ENCODE assay signal across 7 cellular contexts in the genomic region with DNA sequence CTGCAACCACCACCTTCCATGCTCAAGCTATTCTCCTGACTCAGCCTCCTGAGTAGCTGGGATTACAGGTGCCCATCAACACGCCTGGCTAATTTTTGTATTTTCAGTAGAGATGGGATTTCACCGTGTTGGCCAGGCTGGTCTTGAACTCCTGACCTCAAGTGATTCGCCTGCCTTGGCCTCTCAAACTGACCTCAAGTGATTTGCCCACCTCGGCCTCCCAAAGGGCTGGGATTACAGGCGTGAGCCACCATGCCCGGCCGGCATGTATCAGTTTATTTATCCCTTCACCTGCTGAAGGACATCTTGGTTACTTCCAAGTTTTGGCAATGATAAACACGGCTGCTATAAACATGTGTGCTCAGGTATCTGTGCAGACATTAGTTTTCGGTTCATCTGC.
DNase-seq lines count a peak whose midpoint lies in the region; ATAC-seq, FAIRE-seq and TF ChIP-seq lines count a peak whose summit lies in the region.
"Not testable (repeated sequence)": the region's sequence is repeated elsewhere in the genome, so short reads cannot be mapped to it uniquely, and the experiment has no call there.

No MANE protein-coding gene starts in this region.

- not testable (repeated sequence) for H3K4me3 ChIP-seq in BLaER1; endodermal cell (ENCODE audit: low read length); spleen
- H3K4me3 ChIP-seq in OCI-LY1 (ENCODE audit: low read depth, low read length, poor library complexity, severe bottlenecking): peak overlapping the region; percentile 19

- H3K36me3 Mint-ChIP-seq in endodermal cell (ENCODE audit: low read depth): not testable (repeated sequence)
- peaks cover 0 to 12% of the 10 kb centered on the region in 2 donors for H3K36me3 Mint-ChIP-seq in naive B cell

- not testable (repeated sequence) for H3K9me3 ChIP-seq in BLaER1; OCI-LY1 (ENCODE audit: low read length); endodermal cell (ENCODE audit: control insufficient read depth, low read length); spleen

- peak; percentile 47 for FAIRE-seq in GM12891 (lab: Jason Lieb, UNC)

- H3K27ac Mint-ChIP-seq in endodermal cell: not testable (repeated sequence)
- peak overlapping the region; percentile 91 to 99 (median 98) for H3K27ac Mint-ChIP-seq in naive B cell

- H3K4me1 ChIP-seq in BLaER1: peaks cover 55% of the 10 kb centered on the region
- H3K4me1 ChIP-seq in OCI-LY1 (ENCODE audit: insufficient read depth, low read length, severe bottlenecking): peaks cover 91% of the 10 kb centered on the region
- not testable (repeated sequence) for H3K4me1 ChIP-seq in endodermal cell (ENCODE audit: control insufficient read depth, insufficient read depth, low read length)
- peaks cover 9 to 72% (median 18%) of the 10 kb centered on the region in 6 donors for H3K4me1 ChIP-seq in spleen

- WGBS in endodermal cell (ENCODE audit: insufficient coverage in 1 of 2, insufficient read length in 1 of 2), 2 experiments: 81 to 86% methylated on average over 9 of the region's 9 CpGs
- WGBS in spleen, 5 donors: 84 to 90% (median 87%) methylated on average over 9 of the region's 9 CpGs

- H2AFZ ChIP-seq in OCI-LY1 (ENCODE audit: low read length): not testable (repeated sequence)

- not testable (repeated sequence) for H3F3A ChIP-seq in OCI-LY1 (ENCODE audit: insufficient read depth, low read length)

- not testable (repeated sequence) for H4K20me1 ChIP-seq in BLaER1; OCI-LY1 (ENCODE audit: insufficient read depth, low read length)

- H3K9ac ChIP-seq in BLaER1; endodermal cell (ENCODE audit: extremely low read depth, low read length, poor library complexity, severe bottlenecking): not testable (repeated sequence)
- peak overlapping the region; percentile 74 for H3K9ac ChIP-seq in OCI-LY1 (ENCODE audit: low read length)

- not testable (repeated sequence) for H3K27ac ChIP-seq in BLaER1; endodermal cell (ENCODE audit: low read depth, low read length)
- H3K27ac ChIP-seq in OCI-LY1 (ENCODE audit: low read depth, low read length, poor library complexity, severe bottlenecking): peak overlapping the region; percentile 99
- peak overlapping the region in 3 of 8 donors; percentile 34 to 78 (median 61) for H3K27ac ChIP-seq in spleen

- H3K79me2 ChIP-seq in OCI-LY1 (ENCODE audit: insufficient read depth, low read length): not testable (repeated sequence)

- H3K4me2 ChIP-seq in BLaER1: peak overlapping the region; percentile 83
- peak overlapping the region; percentile 50 for H3K4me2 ChIP-seq in OCI-LY1 (ENCODE audit: low read length)

- H3K9me3 Mint-ChIP-seq in endodermal cell, naive B cell: not testable (repeated sequence)

- H3K4me3 Mint-ChIP-seq in endodermal cell: not testable (repeated sequence)
- peak overlapping the region; percentile 9 to 86 (median 62) for H3K4me3 Mint-ChIP-seq in naive B cell

- ATAC-seq in naive B cell (ENCODE audit: low read depth in 2 of 2): not testable (repeated sequence)

- H3K36me3 ChIP-seq in BLaER1; OCI-LY1 (ENCODE audit: insufficient read depth, low read length); endodermal cell (ENCODE audit: control insufficient read depth, insufficient read depth, low read length); spleen: not testable (repeated sequence)

- intact Hi-C loops in spleen (cut with DNase I; ENCODE audit: low total_unique reads): not testable (repeated sequence)

- H3K9me2 ChIP-seq in OCI-LY1 (ENCODE audit: low read depth, low read length): not testable (repeated sequence)

- not testable (repeated sequence) for H3K27me3 ChIP-seq in BLaER1; OCI-LY1 (ENCODE audit: insufficient read depth, low read length); spleen (replicated peaks in 1 of 7)
- H3K27me3 ChIP-seq in endodermal cell (ENCODE audit: control insufficient read depth, insufficient read depth, low read length, poor library complexity, severe bottlenecking): peaks cover 23% of the 10 kb centered on the region

- H3K27me3 Mint-ChIP-seq in endodermal cell (ENCODE audit: insufficient read depth): peaks cover 23% of the 10 kb centered on the region
- not testable (repeated sequence) for H3K27me3 Mint-ChIP-seq in naive B cell

- not testable (repeated sequence) for TF ChIP-seq CTCF in OCI-LY1 (IDR thresholded peaks at IDR 0.05; ENCODE audit: low read length); endodermal cell (conservative IDR thresholded peaks at IDR 0.05); spleen (IDR thresholded peaks at IDR 0.05 in 8 of 11, conservative IDR thresholded peaks at IDR 0.05 in 3 of 11)

- not testable (repeated sequence) for TF ChIP-seq POLR2A in GM12891 (IDR thresholded peaks at IDR 0.05; ENCODE audit: low read depth, low read length); spleen (IDR thresholded peaks at IDR 0.05)
- 0 out of 2 replicates have a peak, but pooled peaks have one; percentile 3 for TF ChIP-seq POLR2A in Raji (IDR thresholded peaks at IDR 0.05; ENCODE audit: insufficient read depth, low read depth, low read length)

- H3K4me1 Mint-ChIP-seq in endodermal cell: not testable (repeated sequence)
- H3K4me1 Mint-ChIP-seq in naive B cell: peaks cover 52 to 86% (median 82%) of the 10 kb centered on the region in 3 donors

- DNase-seq in GM12891 (ENCODE audit: insufficient read length, low spot score); naive B cell: not testable (repeated sequence)
- DNase-seq in endodermal cell (peak; percentile 3), spleen (peak; percentile 66)
